1 cellular context compared by ENCODE assay signal in the genomic region with DNA sequence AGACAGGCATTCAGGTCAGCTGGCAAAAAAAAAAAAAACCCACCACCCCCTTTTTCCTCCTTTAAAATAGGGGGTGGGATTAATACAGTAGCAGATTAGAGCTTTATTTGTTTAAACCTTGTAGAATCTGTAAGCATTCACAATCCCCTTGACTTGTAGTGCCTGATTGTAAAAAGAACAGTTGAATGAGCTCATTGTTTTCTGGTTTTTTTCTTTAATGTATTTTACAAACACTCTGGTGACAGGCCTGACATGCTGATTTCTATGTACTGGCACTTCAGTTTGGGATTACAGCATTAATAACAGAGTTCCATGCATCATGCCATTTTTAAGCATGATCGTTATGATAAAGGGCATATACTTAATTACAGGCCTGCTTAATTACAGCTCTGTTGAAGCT.
TF ChIP-seq lines count a peak whose summit lies in the region.

No MANE protein-coding gene starts in this region.

TF ChIP-seq in SK-N-SH treated with all-trans-retinoic acid at 6 μM for 48 hours, 23 proteins besides CTCF, POLR2A, EP300 and RAD21 (continued from another document):
- TF ChIP-seq ZNF8 (CRISPR knock-in tag; IDR thresholded peaks at IDR 0.05): no peak
- no peak for TF ChIP-seq ZFP3 (CRISPR knock-in tag; IDR thresholded peaks at IDR 0.05)
- no peak for TF ChIP-seq ZC3H10 (CRISPR knock-in tag; IDR thresholded peaks at IDR 0.05)
- no peak for TF ChIP-seq ESRRG (CRISPR knock-in tag; IDR thresholded peaks at IDR 0.05)
- no peak for TF ChIP-seq CSDC2 (CRISPR knock-in tag; IDR thresholded peaks at IDR 0.05)
- no peak for TF ChIP-seq OSR1 (CRISPR knock-in tag; IDR thresholded peaks at IDR 0.05)
- TF ChIP-seq RARB (CRISPR knock-in tag; IDR thresholded peaks at IDR 0.05): no peak
- TF ChIP-seq TOX (CRISPR knock-in tag; IDR thresholded peaks at IDR 0.05; ENCODE audit: borderline replicate concordance): no peak
- no peak for TF ChIP-seq SNAI2 (CRISPR knock-in tag; IDR thresholded peaks at IDR 0.05)
